Comparison of ENCODE assay signal across 28 cellular contexts in the genomic region with DNA sequence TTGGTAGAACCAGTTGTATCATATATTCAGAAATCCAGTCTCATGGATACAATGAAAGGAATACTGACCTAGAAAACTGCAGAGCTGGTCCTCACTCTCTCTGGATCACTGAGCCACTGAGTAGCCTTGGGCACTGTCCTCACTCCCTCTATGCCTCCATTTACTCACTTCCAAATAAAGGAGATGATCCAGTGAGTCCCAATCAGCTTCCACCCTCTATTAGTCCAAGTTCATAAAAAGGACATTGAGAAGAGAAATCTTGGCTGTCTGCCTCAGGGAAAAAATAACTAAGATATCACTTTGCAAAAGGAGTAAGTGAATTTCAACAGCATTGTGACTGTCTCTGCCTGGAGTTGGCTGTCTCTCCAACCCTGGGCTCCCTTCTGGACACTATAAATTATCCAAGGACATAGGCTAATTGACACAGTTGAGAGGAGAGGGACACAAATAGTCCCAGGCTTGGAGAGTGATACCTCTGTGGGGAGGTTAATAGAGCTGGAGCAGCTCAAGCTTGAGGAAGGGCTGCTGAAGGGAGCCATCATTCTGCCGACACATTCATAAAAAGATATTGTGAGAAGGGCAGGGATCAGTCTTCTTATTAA.
"Had no signal": no experiment of that assay in that cellular context is flagged by ENCODE, and none has a peak within 500 bp of the region (broad histone marks: within the 10 kb centered on the region; RNA-seq: fewer than 3 reads in every experiment).

No MANE protein-coding gene starts in this region.

- H3K27ac ChIP-seq: body of pancreas, colonic mucosa, epithelial cell of prostate, esophagus squamous epithelium, gastroesophageal sphincter, VCaP had no signal

- H3K4me1 ChIP-seq: body of pancreas, colonic mucosa, esophagus squamous epithelium, gastroesophageal sphincter had no signal

- H3K36me3 Mint-ChIP-seq: activated naive CD8-positive, alpha-beta T cell had no signal

- H3K4me1 Mint-ChIP-seq: activated T-helper 17 cell treated with anti-CD3 and anti-CD28 coated beads, Interleukin-2, amount 50 U/mL, for 72 hours; WTC11 had no signal

- ATAC-seq: activated CD8-positive, alpha-beta T cell treated with anti-CD3 and anti-CD28 coated beads for 36 hours; activated T-cell treated with anti-CD3 and anti-CD28 coated beads, Interleukin-2, amount 50 U/mL, for 4 hours; activated T-helper 17 cell treated with anti-CD3 and anti-CD28 coated beads, Interleukin-2, amount 50 U/mL, for 72 hours; body of pancreas; gastroesophageal sphincter; WTC11 had no signal

- H3K4me3 ChIP-seq: body of pancreas, colonic mucosa, esophagus squamous epithelium, gastroesophageal sphincter had no signal

- H3K27me3 Mint-ChIP-seq: activated CD8-positive, alpha-beta T cell treated with anti-CD3 and anti-CD28 coated beads for 36 hours; activated naive CD8-positive, alpha-beta T cell; activated T-helper 17 cell treated with anti-CD3 and anti-CD28 coated beads, Interleukin-2, amount 50 U/mL, for 72 hours had no signal

- H3K4me3 Mint-ChIP-seq: activated CD8-positive, alpha-beta T cell treated with anti-CD3 and anti-CD28 coated beads for 36 hours; activated naive CD8-positive, alpha-beta T cell; activated T-cell treated with anti-CD3 and anti-CD28 coated beads, Interleukin-2, amount 50 U/mL, for 4 hours; activated T-helper 17 cell treated with anti-CD3 and anti-CD28 coated beads, Interleukin-2, amount 50 U/mL, for 72 hours; WTC11 had no signal

- H3K9me3 ChIP-seq: body of pancreas, colonic mucosa had no signal

- DNase-seq: activated CD4-positive, alpha-beta T cell treated with anti-CD3 and anti-CD28 coated beads for 1 hour; activated CD4-positive, alpha-beta T cell treated with anti-CD3 and anti-CD28 coated beads for 4 hours; activated CD4-positive, alpha-beta T cell treated with anti-CD3 and anti-CD28 coated beads, Interleukin-2, amount 50 U/mL, for 1 hour; activated CD4-positive, alpha-beta T cell treated with anti-CD3 and anti-CD28 coated beads, Interleukin-2, amount 50 U/mL, for 48 hours; activated CD8-positive, alpha-beta memory T cell treated with anti-CD3 and anti-CD28 coated beads for 24 hours; activated CD8-positive, alpha-beta T cell treated with anti-CD3 and anti-CD28 coated beads for 36 hours; activated effector memory CD4-positive, alpha-beta T cell treated with Interleukin-2 at 50 U/mL for 16 hours; activated gamma-delta T cell treated with Interleukin-2 at 50 U/mL for 16 hours; activated naive CD4-positive, alpha-beta T cell treated with anti-CD3 and anti-CD28 coated beads, Interleukin-2, amount 50 U/mL, for 16 hours; activated naive CD4-positive, alpha-beta T cell treated with Interleukin-2 at 50 U/mL for 16 hours; activated T-cell treated with anti-CD3 and anti-CD28 coated beads, Interleukin-2, amount 50 U/mL, for 4 hours; amniotic stem cell; anterior cingulate cortex; body of pancreas; central memory CD4-positive, alpha-beta T cell; cerebellar nuclear complex; colonic mucosa; effector CD8-positive, alpha-beta T cell; esophagus squamous epithelium; foreskin melanocyte; T-helper 1 cell; T-helper 2 cell had no signal

- H3K27ac Mint-ChIP-seq: activated CD8-positive, alpha-beta T cell treated with anti-CD3 and anti-CD28 coated beads for 36 hours; activated naive CD8-positive, alpha-beta T cell; activated T-helper 17 cell treated with anti-CD3 and anti-CD28 coated beads, Interleukin-2, amount 50 U/mL, for 72 hours; WTC11 had no signal

- H3K27me3 ChIP-seq: body of pancreas, colonic mucosa, esophagus squamous epithelium, gastroesophageal sphincter had no signal

- H3K36me3 ChIP-seq: colonic mucosa, esophagus squamous epithelium, gastroesophageal sphincter had no signal
